ENCODE assay signal across 11 cellular contexts in the genomic region with DNA sequence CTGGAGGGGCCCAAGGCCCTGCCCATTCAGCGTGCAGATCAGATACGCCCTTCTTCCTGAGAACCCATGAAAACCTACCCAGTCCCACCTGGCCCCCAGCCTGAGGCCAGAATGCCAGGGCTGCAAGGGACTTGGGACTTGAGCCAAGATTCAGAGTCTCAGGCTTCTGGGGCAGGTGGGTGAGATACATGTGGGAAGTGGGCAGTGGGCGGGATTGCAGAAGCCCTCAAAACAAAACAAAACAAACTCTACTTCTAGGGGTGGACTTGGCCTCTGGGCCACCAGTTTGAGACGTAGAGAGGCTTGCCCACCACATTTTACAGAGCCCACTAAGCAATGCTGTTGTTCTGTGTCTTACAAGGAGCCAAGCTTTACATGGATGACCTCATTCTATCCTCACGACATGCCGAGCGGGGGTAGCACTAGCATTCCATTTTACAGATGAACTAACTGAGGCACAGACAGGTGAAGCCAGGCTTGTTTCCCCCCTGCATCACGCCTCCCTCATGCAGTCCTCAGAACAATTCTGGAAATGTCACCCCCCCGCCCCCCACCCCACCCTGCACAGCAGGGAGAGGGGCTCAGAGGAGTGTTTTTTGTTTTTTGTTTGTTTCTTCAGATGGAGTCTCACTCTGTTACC. TPM values are rescaled to one million over a fixed set of nuclear protein-coding genes. Genes with fewer than 3 reads are reported as not detected.
DNase-seq lines count a peak whose midpoint lies in the region; ATAC-seq, FAIRE-seq and TF ChIP-seq lines count a peak whose summit lies in the region.
"Had no signal": no experiment of that assay in that cellular context is flagged by ENCODE, and none has a peak within 500 bp of the region (broad histone marks: within the 10 kb centered on the region; RNA-seq: fewer than 3 reads in every experiment).

No MANE protein-coding gene starts in this region.

- H3K9me3 ChIP-seq in esophagus muscularis mucosa (no peaks in the 10 kb centered on the region), stomach (no peaks in the 10 kb centered on the region), aorta (ENCODE audit: control insufficient read depth, low read length) (no peaks in the 10 kb centered on the region)

- TF ChIP-seq EP300 in esophagus muscularis mucosa (IDR thresholded peaks at IDR 0.05): no peak
- TF ChIP-seq EP300 in stomach (IDR thresholded peaks at IDR 0.05): no peak

- peak overlapping the region; percentile 80 for H3K4me3 Mint-ChIP-seq in activated CD4-positive, alpha-beta T cell treated with anti-CD3 and anti-CD28 coated beads, Interleukin-2, amount 10 ng/mL, durations not matched to agents 7 days and 5 days

- H3K4me1 ChIP-seq in esophagus muscularis mucosa (peaks cover 22 to 48% (median 39%) of the 10 kb centered on the region in 4 donors), stomach (peaks cover 12 to 33% (median 31%) of the 10 kb centered on the region in 4 donors), aorta (ENCODE audit: control insufficient read depth in 1 of 2, insufficient read depth in 2 of 2, low read length in 2 of 2) (no peaks in the 10 kb centered on the region)

- no peak overlapping the region for H3K27ac Mint-ChIP-seq in activated CD4-positive, alpha-beta T cell treated with anti-CD3 and anti-CD28 coated beads, Interleukin-2, amount 10 ng/mL, durations not matched to agents 7 days and 5 days
- H3K27ac Mint-ChIP-seq: stimulated activated memory B cell treated with anti-CD40 and anti-IgM and Interleukin-4, amounts not matched to agents 10 μg/mL and 1 μg/mL and 100 μg/mL, for 72 hours had no signal

- peaks cover 20% of the 10 kb centered on the region for H3K4me1 Mint-ChIP-seq in activated CD4-positive, alpha-beta T cell treated with anti-CD3 and anti-CD28 coated beads, Interleukin-2, amount 10 ng/mL, durations not matched to agents 7 days and 5 days

- no peak for TF ChIP-seq POLR2A in esophagus muscularis mucosa (IDR thresholded peaks at IDR 0.05; ENCODE audit: low read depth)
- no peak for TF ChIP-seq POLR2A in stomach (IDR thresholded peaks at IDR 0.05)
- TF ChIP-seq POLR2A in GM12891 (IDR thresholded peaks at IDR 0.05; ENCODE audit: low read depth, low read length): no peak

- H3K36me3 ChIP-seq in esophagus muscularis mucosa (peaks cover 5 to 32% (median 25%) of the 10 kb centered on the region in 4 donors), stomach (peaks cover 10 to 47% (median 38%) of the 10 kb centered on the region in 4 donors), brain microvascular endothelial cell (replicated peaks) (no peaks in the 10 kb centered on the region), aorta (ENCODE audit: control insufficient read depth in 1 of 2, insufficient read depth in 2 of 2, low read length in 1 of 2) (no peaks in the 10 kb centered on the region)

- CTCF ChIA-PET in activated CD4-positive, alpha-beta T cell treated with anti-CD3 and anti-CD28 coated beads, Interleukin-2, amount 10 ng/mL, durations not matched to agents 7 days and 5 days (lab: Charles Lee): interaction anchor here (0.6 kb wide), 1 partner anchor 14 kb away, joined by 3 read pairs; no protein-coding TSS in a partner anchor

- no peak for FAIRE-seq in GM12891 (lab: Jason Lieb, UNC)

- intact Hi-C loops in esophagus muscularis mucosa (cut with DNase I): no loop called here
- intact Hi-C loops in stomach (cut with DNase I; ENCODE audit: low total_unique reads): no loop called here
- intact Hi-C loops in aorta (cut with DNase I): no loop called here

- no peak for TF ChIP-seq CTCF in esophagus muscularis mucosa (IDR thresholded peaks at IDR 0.05)
- no peak for TF ChIP-seq CTCF in stomach (IDR thresholded peaks at IDR 0.05)
- TF ChIP-seq CTCF in brain microvascular endothelial cell (IDR thresholded peaks at IDR 0.05; ENCODE audit: low read depth, low read length, missing control alignments): no peak

- peak overlapping the region; percentile 66 to 89 (median 72) for H3K4me3 ChIP-seq in esophagus muscularis mucosa
- H3K4me3 ChIP-seq in stomach: peak overlapping the region; percentile 69 to 81 (median 78)
- H3K4me3 ChIP-seq in brain microvascular endothelial cell (ENCODE audit: low read depth, low read length): no peak overlapping the region
- no peak overlapping the region for H3K4me3 ChIP-seq in aorta (ENCODE audit: low read length in 2 of 2)

- H3K9me3 Mint-ChIP-seq in activated CD4-positive, alpha-beta T cell treated with anti-CD3 and anti-CD28 coated beads, Interleukin-2, amount 10 ng/mL, durations not matched to agents 7 days and 5 days: no peaks in the 10 kb centered on the region
- H3K9me3 Mint-ChIP-seq: stimulated activated memory B cell treated with anti-CD40 and anti-IgM and Interleukin-4, amounts not matched to agents 10 μg/mL and 1 μg/mL and 100 μg/mL, for 72 hours had no signal

- no peaks in the 10 kb centered on the region for H3K27me3 Mint-ChIP-seq in activated CD4-positive, alpha-beta T cell treated with anti-CD3 and anti-CD28 coated beads, Interleukin-2, amount 10 ng/mL, durations not matched to agents 7 days and 5 days

- in situ Hi-C loops in brain microvascular endothelial cell (cut with HindIII; ENCODE audit: low pct_ligation_motif_present, low sequenced_read_pairs): no loop called here

- WGBS in esophagus muscularis mucosa: 80% methylated on average over 8 of the region's 9 CpGs
- 79 to 86% (median 82%) methylated on average over 9 of the region's 9 CpGs for WGBS in stomach, 5 donors
- 74 to 79% methylated on average over 9 of the region's 9 CpGs for WGBS in aorta, 2 donors

- ATAC-seq in aorta (ENCODE audit: low FRiP score): no peak
- ATAC-seq: esophagus mucosa; stimulated activated memory B cell treated with anti-CD40 and anti-IgM and Interleukin-4, amounts not matched to agents 10 μg/mL and 1 μg/mL and 100 μg/mL, for 72 hours had no signal

- peaks cover 36% of the 10 kb centered on the region for H3K36me3 Mint-ChIP-seq in activated CD4-positive, alpha-beta T cell treated with anti-CD3 and anti-CD28 coated beads, Interleukin-2, amount 10 ng/mL, durations not matched to agents 7 days and 5 days (ENCODE audit: low read depth)

- no peak for DNase-seq in activated CD4-positive, alpha-beta T cell treated with anti-CD3 and anti-CD28 coated beads, Interleukin-2, amount 10 ng/mL, durations not matched to agents 7 days and 5 days
- DNase-seq in activated CD4-positive, alpha-beta T cell treated with anti-CD3 and anti-CD28 coated beads for 4 hours: no peak
- peak; percentile 29 for DNase-seq in RPMI8226
- no peak for DNase-seq in esophagus muscularis mucosa (ENCODE audit: extremely low spot score)
- no peak for DNase-seq in stomach
- DNase-seq in brain microvascular endothelial cell: no peak
- DNase-seq in aorta: no peak
- no peak for DNase-seq in GM12891 (ENCODE audit: insufficient read length, low spot score)
- DNase-seq: NCI-H526 treated with DMSO at 0.1 percent for 48 hours had no signal

- H3K27ac ChIP-seq in esophagus muscularis mucosa (replicated peaks in 1 of 4) (peak overlapping the region in 3 of 4 donors; percentile 28 to 84 (median 74)), stomach (peak overlapping the region in 4 of 5 donors; percentile 34 to 91 (median 86)), brain microvascular endothelial cell (no peak overlapping the region), aorta (ENCODE audit: low read depth in 1 of 2, low read length in 2 of 2) (no peak overlapping the region)

- POLR2A ChIA-PET in activated CD4-positive, alpha-beta T cell treated with anti-CD3 and anti-CD28 coated beads, Interleukin-2, amount 10 ng/mL, durations not matched to agents 7 days and 5 days (lab: Charles Lee): no interaction called here

- no peaks in the 10 kb centered on the region for H3K27me3 ChIP-seq in esophagus muscularis mucosa
- H3K27me3 ChIP-seq in stomach: no peaks in the 10 kb centered on the region
- no peaks in the 10 kb centered on the region for H3K27me3 ChIP-seq in brain microvascular endothelial cell (replicated peaks)
- H3K27me3 ChIP-seq in aorta (ENCODE audit: control insufficient read depth in 1 of 2, insufficient read depth in 2 of 2, low read length in 1 of 2): no peaks in the 10 kb centered on the region

TF ChIP-seq in GM12891, 5 proteins besides CTCF, POLR2A, EP300 and RAD21:
- no peak for TF ChIP-seq POU2F2 (IDR thresholded peaks at IDR 0.05; ENCODE audit: low read depth, low read length)
- no peak for TF ChIP-seq TAF1 (IDR thresholded peaks at IDR 0.05; ENCODE audit: low read depth, low read length)
- TF ChIP-seq POLR2AphosphoS5 (IDR thresholded peaks at IDR 0.05; ENCODE audit: low read depth, low read length): no peak
- TF ChIP-seq PAX5 (IDR thresholded peaks at IDR 0.05; ENCODE audit: insufficient read depth, low read length, severe bottlenecking): no peak
- TF ChIP-seq SPI1 (IDR thresholded peaks at IDR 0.05; ENCODE audit: low read depth, low read length): no peak
TF ChIP-seq in GM12891: peak in this region for 0.

RNA-seq across cellular contexts. Expression of a gene that starts 1.7 kb away (rescaled TPM):
- total RNA-seq in activated CD4-positive, alpha-beta T cell treated with anti-CD3 and anti-CD28 coated beads, Interleukin-2, amount 10 ng/mL, durations not matched to agents 7 days and 5 days: 10 to 100 TPM; 27.7 to 33.2 TPM
- 10 to 100 TPM; 19.1 to 22.8 (median 19.8) TPM for total RNA-seq in esophagus muscularis mucosa
- total RNA-seq in stomach: 100 to 1,000 TPM in 1 of 5 donors, 10 to 100 TPM in 4; 16.5 to 167 (median 49.8) TPM
- polyA plus RNA-seq in stomach: 10 to 100 TPM in 2 of 3 donors, 1 to 10 TPM in 1; 9.0 to 19.7 (median 13.8) TPM
- total RNA-seq in aorta: 10 to 100 TPM; 32.8 to 48.6 TPM
- 10 to 100 TPM in 1 of 2 donors, 1 to 10 TPM in 1; 8.1 to 46.6 TPM for polyA plus RNA-seq in aorta
- polyA plus RNA-seq in GM12891 (2012; ENCODE audit: low read depth, missing spikeins): 2.4 TPM

RNA-seq across cellular contexts. Expression of a gene that starts 25.2 kb away (rescaled TPM):
- 10 to 100 TPM; 12.7 to 15.3 TPM for total RNA-seq in activated CD4-positive, alpha-beta T cell treated with anti-CD3 and anti-CD28 coated beads, Interleukin-2, amount 10 ng/mL, durations not matched to agents 7 days and 5 days
- 10 to 100 TPM; 30.2 to 60.9 (median 33.1) TPM for total RNA-seq in esophagus muscularis mucosa
- 10 to 100 TPM in 3 of 5 donors, 1 to 10 TPM in 2; 2.7 to 32.4 (median 18.1) TPM for total RNA-seq in stomach
- polyA plus RNA-seq in stomach: 1 to 10 TPM; 5.2 to 8.2 (median 8.2) TPM
- 10 to 100 TPM; 60.6 to 76.1 TPM for total RNA-seq in aorta
- 10 to 100 TPM; 11.6 to 31.7 TPM for polyA plus RNA-seq in aorta
- 6.1 TPM for polyA plus RNA-seq in GM12891 (2012; ENCODE audit: low read depth, missing spikeins)

Comparison
In these comparisons a context has a peak if more than half of its experiments do, and no peak if none do; other contexts are left out.
1. H3K27ac ChIP-seq: peak in esophagus muscularis mucosa (3 of 4) and stomach (4 of 5); none in brain microvascular endothelial cell (single experiment) and aorta (0 of 2).
2. H3K4me3 ChIP-seq: peak in esophagus muscularis mucosa (4 of 4) and stomach (4 of 4); none in brain microvascular endothelial cell (single experiment) and aorta (0 of 2).